Comparison of ENCODE assay signal across 1 cellular context in genomic region chr20:31974296-31974695, GRCh38.
TF ChIP-seq lines count a peak whose summit lies in the region.

No MANE protein-coding gene starts in this region.

TF ChIP-seq in GM23338, 12 proteins besides CTCF, POLR2A, EP300 and RAD21 (continued from another document):
- TF ChIP-seq ZNF462 (CRISPR knock-in tag; IDR thresholded peaks at IDR 0.05) (no peak), NANOG (IDR thresholded peaks at IDR 0.05; ENCODE audit: borderline replicate concordance) (no peak), STAT1 (IDR thresholded peaks at IDR 0.05; ENCODE audit: unreplicated experiment) (no peak), EZH2 (IDR thresholded peaks at IDR 0.05; ENCODE audit: low read depth, unreplicated experiment) (no peak), CREB1 (CRISPR knock-in tag; IDR thresholded peaks at IDR 0.05; ENCODE audit: low read depth) (no peak)
